20 cellular contexts compared by ENCODE assay signal in genomic region chr13:110318920-110319319, GRCh38. TPM values are rescaled to one million over a fixed set of nuclear protein-coding genes. Genes with fewer than 3 reads are reported as not detected.
DNase-seq lines count a peak whose midpoint lies in the region; ATAC-seq, FAIRE-seq and TF ChIP-seq lines count a peak whose summit lies in the region.
"Had no signal": no experiment of that assay in that cellular context is flagged by ENCODE, and none has a peak within 500 bp of the region (broad histone marks: within the 10 kb centered on the region; RNA-seq: fewer than 3 reads in every experiment).

No MANE protein-coding gene starts in this region.

- TF ChIP-seq EP300 in stomach (IDR thresholded peaks at IDR 0.05): no peak

- peaks cover 11% of the 10 kb centered on the region for H3K27me3 Mint-ChIP-seq in GM23338 (ENCODE audit: insufficient read depth, low read depth, poor library complexity)
- H3K27me3 Mint-ChIP-seq in endodermal cell (ENCODE audit: insufficient read depth): no peaks in the 10 kb centered on the region

- intact Hi-C loops in kidney (cut with DNase I): no loop called here
- intact Hi-C loops in stomach (cut with DNase I; ENCODE audit: low total_unique reads): no loop called here

- H3K4me1 Mint-ChIP-seq in GM23338: peaks cover 24% of the 10 kb centered on the region
- peaks cover 50% of the 10 kb centered on the region for H3K4me1 Mint-ChIP-seq in endodermal cell
- H3K4me1 Mint-ChIP-seq: immature natural killer cell, natural killer cell had no signal

- no peak for ATAC-seq in GM23338
- no peak for ATAC-seq in GM19395 (IDR thresholded peaks at IDR 0.05; ENCODE audit: unreplicated experiment)
- no peak for ATAC-seq in HG03135 (IDR thresholded peaks at IDR 0.05; ENCODE audit: unreplicated experiment)
- ATAC-seq in HG03378 (IDR thresholded peaks at IDR 0.05; ENCODE audit: unreplicated experiment): no peak
- ATAC-seq: effector memory CD8-positive, alpha-beta T cell; natural killer cell had no signal

- H3K36me3 Mint-ChIP-seq in GM23338 (ENCODE audit: low read depth) (peaks cover 17% of the 10 kb centered on the region), endodermal cell (ENCODE audit: low read depth) (peaks cover 58% of the 10 kb centered on the region)
- H3K36me3 Mint-ChIP-seq: immature natural killer cell, natural killer cell had no signal

- H3K27ac ChIP-seq in GM23338 (ENCODE audit: low read depth) (0 out of 2 replicates have a peak overlapping the region, but pooled peaks have one; percentile 42), SJSA1 (peak overlapping the region; percentile 94), kidney (ENCODE audit: low read depth in 2 of 2, low read length in 2 of 2) (peak overlapping the region; percentile 2 to 96), stomach (peak overlapping the region in 4 of 5 donors; percentile 57 to 92 (median 78)), endodermal cell (ENCODE audit: low read depth, low read length) (no peak overlapping the region)
- H3K27ac ChIP-seq: suprapubic skin had no signal

- H3K4me3 ChIP-seq in GM23338 (no peak overlapping the region), SJSA1 (no peak overlapping the region), kidney (ENCODE audit: low read length in 2 of 2) (no peak overlapping the region), stomach (no peak overlapping the region), endodermal cell (ENCODE audit: low read length) (no peak overlapping the region)
- H3K4me3 ChIP-seq: suprapubic skin had no signal

- no peak overlapping the region for H2AFZ ChIP-seq in GM23338
- H2AFZ ChIP-seq: parathyroid adenoma had no signal

- no peak overlapping the region for H3K9ac ChIP-seq in kidney (ENCODE audit: low read length in 2 of 2)
- H3K9ac ChIP-seq in endodermal cell (ENCODE audit: extremely low read depth, low read length, poor library complexity, severe bottlenecking): no peak overlapping the region
- H3K9ac ChIP-seq: parathyroid adenoma had no signal

- H3K4me2 ChIP-seq in GM23338: no peak overlapping the region

- FAIRE-seq in kidney (lab: Jason Lieb, UNC): no peak
- FAIRE-seq: HTR-8/SVneo had no signal

- H3K9me3 ChIP-seq in SJSA1 (replicated peaks): 0 out of 2 replicates have a peak, but pooled peaks cover 3% of the 10 kb centered on the region
- H3K9me3 ChIP-seq in kidney (ENCODE audit: control insufficient read depth in 1 of 2, low read length in 2 of 2): no peaks in the 10 kb centered on the region
- no peaks in the 10 kb centered on the region for H3K9me3 ChIP-seq in stomach
- H3K9me3 ChIP-seq in endodermal cell (ENCODE audit: control insufficient read depth, low read length): no peaks in the 10 kb centered on the region
- H3K9me3 ChIP-seq: suprapubic skin had no signal

- H3K9me2 ChIP-seq in GM23338 (ENCODE audit: insufficient read depth): no peaks in the 10 kb centered on the region

- no peaks in the 10 kb centered on the region; the same call in none of the 2 replicates for H4K20me1 ChIP-seq in GM23338 (replicated peaks; ENCODE audit: insufficient read depth)

- no peak for TF ChIP-seq POLR2A in stomach (IDR thresholded peaks at IDR 0.05)

- peaks cover 50% of the 10 kb centered on the region for H3K79me2 ChIP-seq in GM23338 (replicated peaks; ENCODE audit: insufficient read depth)
- H3K79me2 ChIP-seq: parathyroid adenoma had no signal

- no peaks in the 10 kb centered on the region; the same call in 1 of the 2 replicates for H3K36me3 ChIP-seq in GM23338 (ENCODE audit: insufficient read depth)
- peaks cover 56% of the 10 kb centered on the region for H3K36me3 ChIP-seq in SJSA1
- peaks cover 4 to 15% of the 10 kb centered on the region in 2 donors for H3K36me3 ChIP-seq in kidney (ENCODE audit: control insufficient read depth in 1 of 2, insufficient read depth in 2 of 2, low read length in 2 of 2)
- H3K36me3 ChIP-seq in stomach: peaks cover 0 to 23% (median 9%) of the 10 kb centered on the region in 4 donors
- peaks cover 65% of the 10 kb centered on the region for H3K36me3 ChIP-seq in endodermal cell (ENCODE audit: control insufficient read depth, insufficient read depth, low read length)
- H3K36me3 ChIP-seq: suprapubic skin had no signal

- no peaks in the 10 kb centered on the region for H3K27me3 ChIP-seq in GM23338 (ENCODE audit: insufficient read depth)
- H3K27me3 ChIP-seq in SJSA1 (replicated peaks): no peaks in the 10 kb centered on the region
- no peaks in the 10 kb centered on the region for H3K27me3 ChIP-seq in stomach
- no peaks in the 10 kb centered on the region for H3K27me3 ChIP-seq in endodermal cell (ENCODE audit: control insufficient read depth, insufficient read depth, low read length, poor library complexity, severe bottlenecking)
- H3K27me3 ChIP-seq: suprapubic skin had no signal

- H3F3A ChIP-seq in GM23338 (replicated peaks; ENCODE audit: low read depth): no peaks in the 10 kb centered on the region

- 74 to 79% (median 76%) methylated on average over 7 of the region's 7 CpGs for WGBS in stomach, 5 donors
- 67 to 77% methylated on average over 3 to 7 of the region's 7 CpGs for WGBS in endodermal cell (ENCODE audit: insufficient coverage in 1 of 2, insufficient read length in 1 of 2), 2 experiments

- TF ChIP-seq CTCF in GM23338 (conservative IDR thresholded peaks at IDR 0.05; ENCODE audit: low read depth in 2 of 2) (no peak), kidney (IDR thresholded peaks at IDR 0.05; ENCODE audit: borderline replicate concordance, extremely low read depth, insufficient read depth) (no peak), stomach (IDR thresholded peaks at IDR 0.05) (no peak), endodermal cell (conservative IDR thresholded peaks at IDR 0.05) (no peak)

- H3K4me3 Mint-ChIP-seq in GM23338: no peak overlapping the region; the same call in 2 of the 3 replicates
- H3K4me3 Mint-ChIP-seq in endodermal cell: no peak overlapping the region
- H3K4me3 Mint-ChIP-seq: effector memory CD8-positive, alpha-beta T cell; immature natural killer cell; natural killer cell had no signal

- H3K27ac Mint-ChIP-seq in GM23338 (peak overlapping the region; percentile 17; the same call in 1 of the 2 replicates), endodermal cell (no peak overlapping the region)
- H3K27ac Mint-ChIP-seq: effector memory CD8-positive, alpha-beta T cell; immature natural killer cell; natural killer cell had no signal

- DNase-seq in GM23338 (ENCODE audit: low spot score) (no peak), SJSA1 (ENCODE audit: low read depth in 1 of 2, low spot score in 2 of 2) (peak in 1 of 2 experiments; percentile 40), kidney (no peak), stomach (no peak), endodermal cell (no peak)
- DNase-seq: activated naive CD4-positive, alpha-beta T cell treated with Interleukin-2 at 50 U/mL for 16 hours; amygdala; cerebellar nuclear complex; effector memory CD8-positive, alpha-beta T cell; immature natural killer cell; Kasumi-1; natural killer cell; NCI-H1092; NCI-H2081 had no signal

- H3K4me1 ChIP-seq in GM23338 (ENCODE audit: insufficient read depth): peaks cover 7% of the 10 kb centered on the region
- peaks cover 64% of the 10 kb centered on the region for H3K4me1 ChIP-seq in SJSA1 (replicated peaks)
- peaks cover 35 to 41% of the 10 kb centered on the region in 2 donors for H3K4me1 ChIP-seq in kidney (ENCODE audit: control insufficient read depth in 1 of 2, insufficient read depth in 1 of 2, low read depth in 1 of 2, low read length in 2 of 2)
- peaks cover 4 to 90% (median 49%) of the 10 kb centered on the region in 4 donors for H3K4me1 ChIP-seq in stomach
- H3K4me1 ChIP-seq in endodermal cell (ENCODE audit: control insufficient read depth, insufficient read depth, low read length): peaks cover 21% of the 10 kb centered on the region
- H3K4me1 ChIP-seq: parathyroid adenoma had no signal

- H3K9me3 Mint-ChIP-seq in GM23338 (peaks cover 4% of the 10 kb centered on the region; the same call in 2 of the 3 replicates), endodermal cell (no peaks in the 10 kb centered on the region)
- H3K9me3 Mint-ChIP-seq: effector memory CD8-positive, alpha-beta T cell; immature natural killer cell; natural killer cell had no signal

TF ChIP-seq in GM23338, 12 proteins besides CTCF, POLR2A, EP300 and RAD21 (continues in another document):
- TF ChIP-seq ZNF331 (CRISPR knock-in tag; IDR thresholded peaks at IDR 0.05; ENCODE audit: low read depth) (no peak), ZNF114 (CRISPR knock-in tag; IDR thresholded peaks at IDR 0.05) (no peak)

RNA-seq across cellular contexts. Expression of gene COL4A2, which starts 11.8 kb away (rescaled TPM):
- 117 and 131 TPM in 2 replicates for total RNA-seq in GM23338 (2014; rRNA removed; shearing (Covaris generic))
- 35.6 and 37.4 TPM in 2 replicates for polyA plus RNA-seq in GM23338 (2016; fragmentation: Nextera tagmentation; extraction: Ambion mirVana)
- total RNA-seq in SJSA1 (2014; rRNA removed; shearing (Covaris generic)): 677 and 741 TPM in 2 replicates
- total RNA-seq in kidney: 265 TPM
- polyA plus RNA-seq in kidney (ENCODE audit: insufficient read depth, low read depth, low replicate concordance): 126 TPM
- total RNA-seq in stomach: 100 to 1,000 TPM; 134 to 531 (median 366) TPM
- 10 to 100 TPM; 24.0 to 96.6 (median 38.4) TPM for polyA plus RNA-seq in stomach
- total RNA-seq in endodermal cell: 100 to 1,000 TPM; 388 to 398 TPM
- polyA plus RNA-seq in endodermal cell (2013, experiment 1 of 2): 216 TPM
- polyA plus RNA-seq in endodermal cell (2013, experiment 2 of 2): 219 TPM
- total RNA-seq: natural killer cell had no signal
- polyA plus RNA-seq: immature natural killer cell had no signal

RNA-seq across cellular contexts. Expression of gene COL4A1, which starts 12.0 kb away (rescaled TPM):
- total RNA-seq in GM23338 (2014; rRNA removed; shearing (Covaris generic)): 110 and 112 TPM in 2 replicates
- polyA plus RNA-seq in GM23338 (2016; fragmentation: Nextera tagmentation; extraction: Ambion mirVana) (38.7 and 39.1 TPM in 2 replicates), kidney (ENCODE audit: insufficient read depth, low read depth, low replicate concordance) (53.0 TPM), stomach (10 to 100 TPM; 18.8 to 59.0 (median 30.6) TPM)
- 489 and 591 TPM in 2 replicates for total RNA-seq in SJSA1 (2014; rRNA removed; shearing (Covaris generic))
- total RNA-seq in kidney (218 TPM), stomach (100 to 1,000 TPM; 132 to 798 (median 175) TPM), endodermal cell (100 to 1,000 TPM; 702 to 764 TPM)
- polyA plus RNA-seq in endodermal cell (2013, experiment 1 of 2): 174 TPM
- polyA plus RNA-seq in endodermal cell (2013, experiment 2 of 2): 194 TPM
- total RNA-seq: natural killer cell had no signal
- polyA plus RNA-seq: immature natural killer cell had no signal
